1 cellular context compared by ENCODE assay signal in the genomic region with DNA sequence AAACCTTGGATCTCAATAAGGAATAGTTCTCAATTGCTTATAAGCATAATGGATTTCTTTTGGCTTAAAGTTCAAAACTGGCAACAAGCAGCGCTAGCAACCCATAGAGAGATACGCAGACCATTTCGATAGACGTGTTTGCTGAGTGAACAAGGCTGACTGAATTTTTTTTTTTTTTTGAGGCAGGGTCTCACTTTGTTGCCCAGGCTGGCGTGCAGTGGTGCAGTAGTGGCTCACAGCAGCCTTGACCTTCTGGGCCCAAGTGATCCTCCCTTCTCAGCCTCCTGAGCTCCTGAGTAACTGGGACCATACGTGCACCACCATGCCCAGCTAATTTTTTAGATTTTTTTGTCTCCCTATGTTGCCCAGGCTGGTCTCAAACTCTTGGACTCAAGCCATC.
TF ChIP-seq lines count a peak whose summit lies in the region.

No MANE protein-coding gene starts in this region.

TF ChIP-seq in HepG2, 621 proteins besides CTCF, POLR2A, EP300 and RAD21:
- TF ChIP-seq, protein P1, sequence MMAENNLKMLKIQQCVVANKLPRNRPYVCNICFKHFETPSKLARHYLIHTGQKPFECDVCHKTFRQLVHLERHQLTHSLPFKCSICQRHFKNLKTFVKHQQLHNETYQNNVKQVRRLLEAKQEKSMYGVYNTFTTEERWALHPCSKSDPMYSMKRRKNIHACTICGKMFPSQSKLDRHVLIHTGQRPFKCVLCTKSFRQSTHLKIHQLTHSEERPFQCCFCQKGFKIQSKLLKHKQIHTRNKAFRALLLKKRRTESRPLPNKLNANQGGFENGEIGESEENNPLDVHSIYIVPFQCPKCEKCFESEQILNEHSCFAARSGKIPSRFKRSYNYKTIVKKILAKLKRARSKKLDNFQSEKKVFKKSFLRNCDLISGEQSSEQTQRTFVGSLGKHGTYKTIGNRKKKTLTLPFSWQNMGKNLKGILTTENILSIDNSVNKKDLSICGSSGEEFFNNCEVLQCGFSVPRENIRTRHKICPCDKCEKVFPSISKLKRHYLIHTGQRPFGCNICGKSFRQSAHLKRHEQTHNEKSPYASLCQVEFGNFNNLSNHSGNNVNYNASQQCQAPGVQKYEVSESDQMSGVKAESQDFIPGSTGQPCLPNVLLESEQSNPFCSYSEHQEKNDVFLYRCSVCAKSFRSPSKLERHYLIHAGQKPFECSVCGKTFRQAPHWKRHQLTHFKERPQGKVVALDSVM (CRISPR knock-in tag; IDR thresholded peaks at IDR 0.05): 0 out of 2 replicates have a peak, but pooled peaks have one; percentile 20
- TF ChIP-seq, protein P2, sequence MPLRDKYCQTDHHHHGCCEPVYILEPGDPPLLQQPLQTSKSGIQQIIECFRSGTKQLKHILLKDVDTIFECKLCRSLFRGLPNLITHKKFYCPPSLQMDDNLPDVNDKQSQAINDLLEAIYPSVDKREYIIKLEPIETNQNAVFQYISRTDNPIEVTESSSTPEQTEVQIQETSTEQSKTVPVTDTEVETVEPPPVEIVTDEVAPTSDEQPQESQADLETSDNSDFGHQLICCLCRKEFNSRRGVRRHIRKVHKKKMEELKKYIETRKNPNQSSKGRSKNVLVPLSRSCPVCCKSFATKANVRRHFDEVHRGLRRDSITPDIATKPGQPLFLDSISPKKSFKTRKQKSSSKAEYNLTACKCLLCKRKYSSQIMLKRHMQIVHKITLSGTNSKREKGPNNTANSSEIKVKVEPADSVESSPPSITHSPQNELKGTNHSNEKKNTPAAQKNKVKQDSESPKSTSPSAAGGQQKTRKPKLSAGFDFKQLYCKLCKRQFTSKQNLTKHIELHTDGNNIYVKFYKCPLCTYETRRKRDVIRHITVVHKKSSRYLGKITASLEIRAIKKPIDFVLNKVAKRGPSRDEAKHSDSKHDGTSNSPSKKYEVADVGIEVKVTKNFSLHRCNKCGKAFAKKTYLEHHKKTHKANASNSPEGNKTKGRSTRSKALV (CRISPR knock-in tag; IDR thresholded peaks at IDR 0.05): no peak
TF ChIP-seq in HepG2: peak in this region for 1.
